16 cellular contexts compared by ENCODE assay signal in the genomic region with DNA sequence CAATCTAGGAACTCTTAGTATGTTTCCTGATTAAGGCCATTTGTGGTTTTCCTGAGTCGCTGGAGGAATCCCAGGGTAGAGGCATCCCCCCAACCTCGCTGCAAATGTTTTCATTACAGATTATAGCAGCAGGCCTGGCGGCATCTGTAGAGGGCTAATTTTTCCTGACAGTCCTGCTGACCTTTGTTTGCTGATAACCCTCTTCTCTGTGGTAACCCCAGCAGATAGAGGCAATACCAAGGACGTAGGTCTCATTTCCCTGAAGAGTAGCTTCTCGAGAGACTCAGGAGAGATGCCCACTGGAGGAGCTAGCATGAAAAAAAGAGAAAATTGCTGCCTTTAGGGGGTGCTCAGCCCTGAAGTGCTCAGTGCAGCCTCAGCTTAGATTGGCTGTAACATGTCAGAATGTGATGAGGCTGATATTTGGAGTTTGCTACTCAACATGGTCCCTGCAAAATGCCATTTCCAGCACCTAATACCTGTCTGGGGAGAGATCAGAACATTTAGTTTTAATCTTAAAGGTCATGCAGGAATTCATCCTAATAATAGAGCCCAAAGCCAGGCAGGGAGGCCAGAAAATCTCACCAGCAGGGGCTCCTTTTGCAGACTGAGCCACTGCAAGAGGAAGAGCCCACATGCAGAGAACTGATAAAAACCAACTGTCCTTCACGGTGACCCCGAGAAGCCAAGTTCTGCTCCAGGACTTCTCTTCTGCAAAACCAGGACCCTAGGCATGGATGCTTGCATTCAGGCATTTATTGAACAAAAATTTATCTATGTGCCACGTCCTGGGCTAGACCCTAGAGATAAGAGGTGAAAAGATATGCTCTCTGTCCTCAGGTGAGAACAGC.
A peak's percentile ranks its signal among the peaks of the same experiment; 100 is the strongest.
DNase-seq lines count a peak whose midpoint lies in the region; ATAC-seq, FAIRE-seq and TF ChIP-seq lines count a peak whose summit lies in the region.
"Had no signal": no experiment of that assay in that cellular context is flagged by ENCODE, and none has a peak within 500 bp of the region (broad histone marks: within the 10 kb centered on the region; RNA-seq: fewer than 3 reads in every experiment).

No MANE protein-coding gene starts in this region.

- H3K9me3 ChIP-seq in HepG2 (ENCODE audit: low read length): no peaks in the 10 kb centered on the region
- no peaks in the 10 kb centered on the region for H3K9me3 ChIP-seq in right lobe of liver
- no peaks in the 10 kb centered on the region for H3K9me3 ChIP-seq in T-helper 17 cell (ENCODE audit: control insufficient read depth, low read length, poor library complexity, severe bottlenecking)

- no peak for TF ChIP-seq RAD21 in HepG2 (CRISPR knock-in tag; IDR thresholded peaks at IDR 0.05)

- no peak for TF ChIP-seq POLR2A in HepG2 (IDR thresholded peaks at IDR 0.05; ENCODE audit: insufficient read depth in 1 of 2, low read depth in 2 of 2, low read length in 2 of 2)
- no peak for TF ChIP-seq POLR2A in right lobe of liver (IDR thresholded peaks at IDR 0.05)

- 0 out of 2 replicates have a peak, but pooled peaks have one; percentile 12 for TF ChIP-seq CTCF in HepG2 (CRISPR knock-in tag; IDR thresholded peaks at IDR 0.05)
- TF ChIP-seq CTCF in right lobe of liver (IDR thresholded peaks at IDR 0.05): no peak

- no peak overlapping the region for H3K4me3 Mint-ChIP-seq in T-helper 17 cell
- no peak overlapping the region for H3K4me3 Mint-ChIP-seq in activated T-helper 17 cell treated with anti-CD3 and anti-CD28 coated beads, Interleukin-2, amount 50 U/mL, for 72 hours
- H3K4me3 Mint-ChIP-seq: memory B cell had no signal

- no peak overlapping the region for H2AFZ ChIP-seq in HepG2 (ENCODE audit: low read length)

- 13% methylated on average over 8 of the region's 8 CpGs for WGBS in HepG2 (ENCODE audit: low lambda C conversion rate)
- 23% methylated on average over 8 of the region's 8 CpGs for WGBS in right lobe of liver (ENCODE audit: insufficient coverage, low coverage, low lambda C conversion rate, missing lambda C conversion rate)

- no peak overlapping the region for H3K27ac Mint-ChIP-seq in T-helper 17 cell
- H3K27ac Mint-ChIP-seq in activated T-helper 17 cell treated with anti-CD3 and anti-CD28 coated beads, Interleukin-2, amount 50 U/mL, for 72 hours: no peak overlapping the region
- H3K27ac Mint-ChIP-seq: memory B cell had no signal

- no peaks in the 10 kb centered on the region for H4K20me1 ChIP-seq in HepG2 (ENCODE audit: insufficient read depth, low read length)

- no peak overlapping the region for H3K9ac ChIP-seq in HepG2 (ENCODE audit: insufficient read depth, low read depth, low read length)

- H3K4me1 ChIP-seq in HepG2 (ENCODE audit: insufficient read depth, low read length) (no peaks in the 10 kb centered on the region), right lobe of liver (no peaks in the 10 kb centered on the region)

- intact Hi-C loops in HepG2 (cut with micrococcal nuclease; ENCODE audit: unreplicated experiment) (no loop called here), right lobe of liver (cut with DNase I) (no loop called here)

- no TSS peak for BruUV-seq in HepG2 (replicated peaks; lab: Mats Ljungman, UMichigan)

- H3K4me2 ChIP-seq in HepG2 (ENCODE audit: low read depth, low read length): no peak overlapping the region

- in situ Hi-C loops in HepG2 (cut with HindIII; ENCODE audit: extremely low pct_ligation_motif_present, low pct_unique_long_range_greater_than_20kb): no loop called here
- in situ Hi-C loops in SK-MEL-5 (cut with HindIII; ENCODE audit: low pct_unique_long_range_greater_than_20kb, low sequenced_read_pairs): no loop called here

- H3K36me3 ChIP-seq in HepG2 (replicated peaks in 1 of 2; ENCODE audit: control insufficient read depth in 1 of 2, insufficient read depth in 2 of 2, low read length in 2 of 2) (no peaks in the 10 kb centered on the region), right lobe of liver (no peaks in the 10 kb centered on the region)

- TF ChIP-seq EP300 in HepG2 (IDR thresholded peaks at IDR 0.05; ENCODE audit: low read depth in 2 of 2, low read length in 2 of 2) (no peak), HepG2 (CRISPR knock-in tag; IDR thresholded peaks at IDR 0.05; ENCODE audit: borderline replicate concordance) (no peak)

- H3K9me3 Mint-ChIP-seq in activated T-helper 17 cell treated with anti-CD3 and anti-CD28 coated beads, Interleukin-2, amount 50 U/mL, for 72 hours: no peaks in the 10 kb centered on the region
- H3K9me3 Mint-ChIP-seq: memory B cell had no signal

- H3K27me3 Mint-ChIP-seq in T-helper 17 cell: peaks cover 36% of the 10 kb centered on the region
- peaks cover 15% of the 10 kb centered on the region for H3K27me3 Mint-ChIP-seq in activated T-helper 17 cell treated with anti-CD3 and anti-CD28 coated beads, Interleukin-2, amount 50 U/mL, for 72 hours

- FAIRE-seq in HepG2 (lab: Jason Lieb, UNC): no peak
- FAIRE-seq: HTR-8/SVneo had no signal

- peaks cover 2% of the 10 kb centered on the region for H3K4me1 Mint-ChIP-seq in T-helper 17 cell
- no peaks in the 10 kb centered on the region for H3K4me1 Mint-ChIP-seq in activated T-helper 17 cell treated with anti-CD3 and anti-CD28 coated beads, Interleukin-2, amount 50 U/mL, for 72 hours
- H3K4me1 Mint-ChIP-seq: memory B cell had no signal

- POLR2A ChIA-PET in HepG2 (lab: Yijun Ruan, JAX): no interaction called here

- no peaks in the 10 kb centered on the region for H3K79me2 ChIP-seq in HepG2 (ENCODE audit: insufficient read depth, low read length)

- CTCF ChIA-PET in HepG2 (lab: Yijun Ruan, JAX; ENCODE audit: low intra/inter-chr PET ratio, low total read pairs): no interaction called here

- DNase-seq in HepG2 (ENCODE audit: low spot score) (no peak), right lobe of liver (no peak), SK-MEL-5 (ENCODE audit: low read depth, low spot score) (peak; percentile 39), hepatic stellate cell (ENCODE audit: low spot score) (peak; percentile 18), T-helper 17 cell (no peak), A172 (ENCODE audit: low spot score) (no peak)
- DNase-seq: activated naive CD4-positive, alpha-beta T cell; EL; HCEC 1CT; hippocampal formation; NCI-H1930 had no signal

- no peaks in the 10 kb centered on the region for H3K36me3 Mint-ChIP-seq in T-helper 17 cell (ENCODE audit: low read depth)
- no peaks in the 10 kb centered on the region for H3K36me3 Mint-ChIP-seq in activated T-helper 17 cell treated with anti-CD3 and anti-CD28 coated beads, Interleukin-2, amount 50 U/mL, for 72 hours (ENCODE audit: low read depth)
- H3K36me3 Mint-ChIP-seq: memory B cell had no signal

- H3K4me3 ChIP-seq in HepG2 (replicated peaks in 1 of 3; ENCODE audit: insufficient read depth in 1 of 3, low read depth in 2 of 3, low read length in 3 of 3): no peak overlapping the region
- H3K4me3 ChIP-seq in right lobe of liver: no peak overlapping the region

- ATAC-seq in HepG2 (peak; percentile 55), right lobe of liver (no peak), T-helper 17 cell (no peak), GM21526 (IDR thresholded peaks at IDR 0.05; ENCODE audit: low FRiP score, unreplicated experiment) (no peak)
- no peak for ATAC-seq in activated T-helper 17 cell treated with anti-CD3 and anti-CD28 coated beads, Interleukin-2, amount 50 U/mL, for 72 hours (replicated peaks)

- H3K27ac ChIP-seq in HepG2 (ENCODE audit: extremely low read length, insufficient read depth, low read length) (no peak overlapping the region), right lobe of liver (no peak overlapping the region)
- H3K27ac ChIP-seq: epithelial cell of prostate had no signal

- H3K27me3 ChIP-seq in HepG2 (ENCODE audit: control insufficient read depth in 1 of 2, insufficient read depth in 2 of 2, low read length in 2 of 2) (peaks cover 1 to 41% of the 10 kb centered on the region in 2 experiments; a peak in 4 of 5 replicates), right lobe of liver (no peaks in the 10 kb centered on the region)

TF ChIP-seq in HepG2, 621 proteins besides CTCF, POLR2A, EP300 and RAD21:
- TF ChIP-seq STAG1 (CRISPR knock-in tag; IDR thresholded peaks at IDR 0.05) (peak; percentile 37; the same call in 1 of the 2 replicates), ZNF343 (CRISPR knock-in tag; IDR thresholded peaks at IDR 0.05) (no peak), ZBTB34 (CRISPR knock-in tag; IDR thresholded peaks at IDR 0.05) (no peak)

Comparison
In these comparisons a context has a peak if more than half of its experiments do, and no peak if none do; other contexts are left out.
1. DNase-seq: peak in SK-MEL-5 (single experiment) and hepatic stellate cell (single experiment); none in HepG2 (single experiment), right lobe of liver (0 of 3), T-helper 17 cell (0 of 3) and A172 (single experiment).